15 cellular contexts compared by ENCODE assay signal in genomic region chr1:11533790-11534787, GRCh38. TPM values are rescaled to one million over a fixed set of nuclear protein-coding genes. Genes with fewer than 3 reads are reported as not detected.
DNase-seq lines count a peak whose midpoint lies in the region; ATAC-seq and TF ChIP-seq lines count a peak whose summit lies in the region.
"Had no signal": no experiment of that assay in that cellular context is flagged by ENCODE, and none has a peak within 500 bp of the region (broad histone marks: within the 10 kb centered on the region; RNA-seq: fewer than 3 reads in every experiment).

No MANE protein-coding gene starts in this region.

- H2BK15ac ChIP-seq in neuronal stem cell (ENCODE audit: low read length) = peak overlapping the region; percentile 54

- H3K27ac Mint-ChIP-seq in endothelial cell (ENCODE audit: unreplicated experiment) = peak overlapping the region; percentile 52
- H3K27ac Mint-ChIP-seq: B cell; CD4-positive, alpha-beta memory T cell had no signal

- no peak overlapping the region for H3K27ac ChIP-seq in neuronal stem cell (replicated peaks; ENCODE audit: low read length)
- H3K27ac ChIP-seq in upper lobe of right lung = no peak overlapping the region
- H3K27ac ChIP-seq: HL-60 had no signal

- H3K4me1 ChIP-seq in neuronal stem cell (ENCODE audit: control insufficient read depth in 2 of 2, insufficient read depth in 1 of 2, low read depth in 1 of 2, low read length in 2 of 2) (peaks cover 0 to 9% of the 10 kb centered on the region in 2 donors), upper lobe of right lung (no peaks in the 10 kb centered on the region)
- H3K4me1 ChIP-seq: HAP-1 had no signal

- H3K23ac ChIP-seq in neuronal stem cell (ENCODE audit: low read depth, low read length, poor library complexity) = peak overlapping the region; percentile 67

- no peak overlapping the region for H2BK120ac ChIP-seq in neuronal stem cell (ENCODE audit: low read depth, low read length)

- H2BK5ac ChIP-seq in neuronal stem cell (ENCODE audit: low read length) = no peak overlapping the region

- peak overlapping the region; percentile 43 for H4K91ac ChIP-seq in neuronal stem cell (ENCODE audit: low read depth, low read length, poor library complexity)

- no peak overlapping the region for H3K4me3 ChIP-seq in neuronal stem cell (ENCODE audit: low read length in 2 of 2)
- H3K4me3 ChIP-seq in upper lobe of right lung = no peak overlapping the region
- H3K4me3 ChIP-seq: HAP-1 had no signal

- no peak overlapping the region for H4K8ac ChIP-seq in neuronal stem cell (ENCODE audit: low read depth, low read length)

- H2AFZ ChIP-seq in neuronal stem cell (ENCODE audit: low read length) = no peak overlapping the region

- intact Hi-C loops in cardiac septum (cut with DNase I) = no loop called here
- intact Hi-C loops in left cardiac atrium (cut with DNase I) = no loop called here
- intact Hi-C loops in upper lobe of right lung (cut with DNase I) = no loop called here

- H3K4me3 Mint-ChIP-seq in endothelial cell (ENCODE audit: unreplicated experiment) = no peak overlapping the region
- H3K4me3 Mint-ChIP-seq: B cell; CD4-positive, alpha-beta memory T cell had no signal

- H3K9me3 Mint-ChIP-seq in endothelial cell (ENCODE audit: unreplicated experiment) = no peaks in the 10 kb centered on the region
- H3K9me3 Mint-ChIP-seq: CD4-positive, alpha-beta memory T cell had no signal

- peak overlapping the region; percentile 41 for H3K18ac ChIP-seq in neuronal stem cell (ENCODE audit: low read length)

- H3K9me3 ChIP-seq in neuronal stem cell (replicated peaks in 1 of 2; ENCODE audit: control insufficient read depth in 2 of 2, insufficient read depth in 1 of 2, low read depth in 1 of 2, low read length in 2 of 2) (no peaks in the 10 kb centered on the region), upper lobe of right lung (no peaks in the 10 kb centered on the region)
- H3K9me3 ChIP-seq: HAP-1 had no signal

- H3K14ac ChIP-seq in neuronal stem cell (ENCODE audit: low read length) = peak overlapping the region; percentile 75

- no CpG with 5 or more reads among the region's 21 CpGs for WGBS in neuronal stem cell (ENCODE audit: extremely low coverage in 2 of 2, insufficient read length in 2 of 2, insufficient replicate concordance in 1 of 2), 2 donors

- H3K9ac ChIP-seq in neuronal stem cell (ENCODE audit: low read depth, low read length, poor library complexity) = peak overlapping the region; percentile 24

- H3K4me1 Mint-ChIP-seq in endothelial cell (ENCODE audit: unreplicated experiment) = no peaks in the 10 kb centered on the region
- H3K4me1 Mint-ChIP-seq: B cell; CD4-positive, alpha-beta memory T cell had no signal

- no peaks in the 10 kb centered on the region for H3K36me3 Mint-ChIP-seq in endothelial cell (ENCODE audit: low read depth, unreplicated experiment)
- H3K36me3 Mint-ChIP-seq: CD4-positive, alpha-beta memory T cell had no signal

- no peak overlapping the region for H2BK12ac ChIP-seq in neuronal stem cell (ENCODE audit: low read length)

- no peaks in the 10 kb centered on the region for H3K27me3 Mint-ChIP-seq in endothelial cell (ENCODE audit: unreplicated experiment)

- no peaks in the 10 kb centered on the region for H3K79me1 ChIP-seq in neuronal stem cell (ENCODE audit: low read depth, low read length)

- H3K4ac ChIP-seq in neuronal stem cell (ENCODE audit: low read length) = peak overlapping the region; percentile 57

- ATAC-seq in left cardiac atrium = no peak
- ATAC-seq in upper lobe of right lung = no peak
- no peak for ATAC-seq in GM19328 (IDR thresholded peaks at IDR 0.05; ENCODE audit: unreplicated experiment)
- no peak for ATAC-seq in HG03342 (IDR thresholded peaks at IDR 0.05; ENCODE audit: unreplicated experiment)

- no peak for TF ChIP-seq CTCF in endothelial cell (IDR thresholded peaks at IDR 0.05; ENCODE audit: unreplicated experiment)
- TF ChIP-seq CTCF in upper lobe of right lung (IDR thresholded peaks at IDR 0.05) = no peak

- H3K27me3 ChIP-seq in neuronal stem cell (ENCODE audit: control insufficient read depth in 3 of 3, insufficient read depth in 3 of 3, low read depth in 1 of 3, low read length in 3 of 3) (no peaks in the 10 kb centered on the region), upper lobe of right lung (no peaks in the 10 kb centered on the region)

- H3K36me3 ChIP-seq in neuronal stem cell (replicated peaks in 1 of 2; ENCODE audit: control insufficient read depth in 2 of 2, insufficient read depth in 2 of 2, low read length in 2 of 2) = no peaks in the 10 kb centered on the region
- H3K36me3 ChIP-seq in upper lobe of right lung = no peaks in the 10 kb centered on the region
- H3K36me3 ChIP-seq: HAP-1 had no signal

- H2AK5ac ChIP-seq in neuronal stem cell (ENCODE audit: low read depth, low read length) = peak overlapping the region; percentile 30

- DNase-seq in cardiac septum (ENCODE audit: low spot score) = peak; percentile 24
- DNase-seq in left cardiac atrium = no peak
- DNase-seq in endothelial cell (ENCODE audit: low spot score) = no peak
- no peak for DNase-seq in neuronal stem cell (ENCODE audit: low spot score)
- DNase-seq in upper lobe of right lung = peak; percentile 55
- DNase-seq in activated CD8-positive, alpha-beta memory T cell treated with anti-CD3 and anti-CD28 coated beads, Interleukin-2, amount 50 U/mL, for 48 hours = no peak
- DNase-seq: C1 segment of cervical spinal cord; CD4-positive, alpha-beta memory T cell; DMS79 treated with DMSO at 0.1 percent for 48 hours; EL had no signal

- no peak overlapping the region for H3K4me2 ChIP-seq in neuronal stem cell (ENCODE audit: insufficient read depth, low read length, poor library complexity, severe bottlenecking)

RNA-seq across cellular contexts. Expression of gene DISP3, which starts 55.1 kb away (rescaled TPM):
- 0.05 TPM for total RNA-seq in cardiac septum
- total RNA-seq in left cardiac atrium = under 1 TPM; 0.05 to 0.06 TPM
- 1.6 TPM for total RNA-seq in endothelial cell (ENCODE audit: unreplicated experiment)
- 1.1 TPM for polyA plus RNA-seq in neuronal stem cell (2013, experiment 1 of 2)
- 1.3 TPM for polyA plus RNA-seq in neuronal stem cell (2013, experiment 2 of 2)
- not detected for total RNA-seq in upper lobe of right lung

Comparison
In these comparisons a context has a peak if more than half of its experiments do, and no peak if none do; other contexts are left out.
1. DNase-seq: peak in cardiac septum (single experiment) and upper lobe of right lung (single experiment); none in left cardiac atrium (single experiment), endothelial cell (single experiment), neuronal stem cell (single experiment) and activated CD8-positive, alpha-beta memory T cell treated with anti-CD3 and anti-CD28 coated beads, Interleukin-2, amount 50 U/mL, for 48 hours (single experiment).